ENCODE assay signal across 8 cellular contexts in the genomic region with DNA sequence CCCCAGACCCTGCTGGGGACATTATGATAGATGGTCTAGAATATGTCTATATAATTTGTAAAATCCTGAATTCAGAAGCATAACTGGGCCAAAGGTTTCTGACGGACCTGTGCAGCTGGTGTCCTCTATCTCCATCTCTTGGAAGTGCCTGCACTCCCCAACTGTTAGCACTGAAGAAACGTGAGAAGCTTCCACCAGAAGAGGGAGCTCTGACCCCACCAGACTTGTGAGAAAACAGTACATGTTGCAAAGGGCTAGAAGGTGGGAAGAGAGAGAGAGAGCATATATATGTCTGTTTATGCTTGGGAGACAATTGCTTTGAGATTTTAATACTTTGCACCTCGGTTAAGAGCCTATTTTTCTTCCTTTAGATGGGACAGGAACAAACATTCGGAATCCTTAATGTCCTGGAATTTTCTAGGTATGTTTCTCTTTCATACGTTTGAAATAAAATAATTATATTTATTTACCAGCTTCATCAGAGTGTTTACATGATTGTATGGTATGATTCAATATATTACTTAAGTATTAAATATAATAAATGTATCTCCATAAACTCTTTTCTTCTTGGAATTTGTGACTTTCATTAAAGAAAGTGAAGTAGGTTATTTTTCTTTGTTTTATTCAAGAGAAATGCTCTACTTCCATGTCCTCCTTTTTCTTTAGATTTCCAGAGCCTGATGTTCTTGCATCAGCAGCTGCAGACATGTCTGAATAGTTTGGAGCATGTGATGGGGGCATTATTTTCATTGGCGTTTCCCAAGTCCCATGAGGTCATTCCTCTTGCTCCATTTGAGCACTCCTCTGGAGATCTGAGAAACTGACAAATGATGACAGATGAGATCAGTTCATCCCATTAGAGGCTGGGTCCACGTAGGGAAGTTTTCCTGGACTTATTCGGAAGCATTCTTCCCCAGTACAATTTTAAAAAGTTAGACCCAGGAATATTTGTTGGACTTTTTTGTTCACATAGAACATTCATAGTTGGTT.
A peak's percentile ranks its signal among the peaks of the same experiment; 100 is the strongest.
DNase-seq lines count a peak whose midpoint lies in the region; ATAC-seq, FAIRE-seq and TF ChIP-seq lines count a peak whose summit lies in the region.

No MANE protein-coding gene starts in this region.

- peak; percentile 33 for DNase-seq in CMK (ENCODE audit: low read depth)
- peak; percentile 87 for DNase-seq in NB4 (ENCODE audit: low read depth)
- peak; percentile 78 for DNase-seq in SIG-M5 treated with dmso at 0.1 percent for 504 hours (lab: John Stamatoyannopoulos, UW; ENCODE audit: unreplicated experiment)
- peak; percentile 84 for DNase-seq in activated effector memory CD4-positive, alpha-beta T cell treated with anti-CD3 and anti-CD28 coated beads, Interleukin-2, amount 50 U/mL, for 16 hours
- DNase-seq in frontal cortex (ENCODE audit: low spot score in 2 of 2), result peak; percentile 33 to 67
- DNase-seq in pancreas, result peak in 4 of 6 donors; percentile 56 to 84 (median 68)
- peak; percentile 82 for DNase-seq in type B pancreatic cell (ENCODE audit: extremely low spot score, unreplicated experiment)

- peak; percentile 80 for ATAC-seq in GM21529 (IDR thresholded peaks at IDR 0.05; ENCODE audit: unreplicated experiment)
- peak; percentile 73 to 97 (median 96) for ATAC-seq in pancreas

- H3K4me3 Mint-ChIP-seq in type B pancreatic cell, result peak overlapping the region; percentile 4

- H3K4me1 ChIP-seq in pancreas, result no peaks in the 10 kb centered on the region

- no peaks in the 10 kb centered on the region for H3K9me3 ChIP-seq in pancreas

- peaks cover 9% of the 10 kb centered on the region for H3K4me1 Mint-ChIP-seq in type B pancreatic cell (ENCODE audit: unreplicated experiment)

- no peaks in the 10 kb centered on the region for H3K36me3 Mint-ChIP-seq in type B pancreatic cell

- H3K4me3 ChIP-seq in NB4 (ENCODE audit: low read depth, low read length) (no peak overlapping the region), pancreas (no peak overlapping the region)

- TF ChIP-seq CTCF in NB4 (IDR thresholded peaks at IDR 0.05; ENCODE audit: low read depth, low read length), result peak; percentile 97
- peak; percentile 61 to 79 (median 69) for TF ChIP-seq CTCF in pancreas (IDR thresholded peaks at IDR 0.05)
- TF ChIP-seq CTCF in type B pancreatic cell (conservative IDR thresholded peaks at IDR 0.05), result peak; percentile 95

- TF ChIP-seq POLR2A in NB4 (IDR thresholded peaks at IDR 0.05; ENCODE audit: extremely low read depth, insufficient read length), result no peak

- no peak overlapping the region for H3K27ac ChIP-seq in pancreas

- H3K36me3 ChIP-seq in pancreas, result no peaks in the 10 kb centered on the region

- H3K27me3 Mint-ChIP-seq in type B pancreatic cell, result peaks cover 9% of the 10 kb centered on the region

- intact Hi-C loops in pancreas (cut with DNase I), result loop anchor here (5.0 to 10.0 kb wide), 5 partner anchors 478 to 1120 kb away; a partner anchor contains a TSS

- 10 to 11% methylated on average over 8 of the region's 8 CpGs for WGBS in pancreas, 2 donors

- peak overlapping the region; percentile 17 for H3K27ac Mint-ChIP-seq in type B pancreatic cell

- H3K27me3 ChIP-seq in pancreas, result peaks cover 0 to 3% (median 0%) of the 10 kb centered on the region in 4 donors

- peak; percentile 73 for FAIRE-seq in frontal cortex (lab: Jason Lieb, UNC)
- FAIRE-seq in pancreas (lab: Jason Lieb, UNC), result peak; percentile 29

- no peaks in the 10 kb centered on the region for H3K9me3 Mint-ChIP-seq in type B pancreatic cell

Comparison
In these comparisons a context has a peak if more than half of its experiments do, and no peak if none do; other contexts are left out.
1. DNase-seq: peak in every context shown above with its lines; median percentile 87 in NB4; 84 in activated effector memory CD4-positive, alpha-beta T cell treated with anti-CD3 and anti-CD28 coated beads, Interleukin-2, amount 50 U/mL, for 16 hours; 82 in type B pancreatic cell; 78 in SIG-M5 treated with dmso at 0.1 percent for 504 hours; 68 in pancreas; 50 in frontal cortex; 33 in CMK.